ENCODE assay signal across 23 cellular contexts in the genomic region with DNA sequence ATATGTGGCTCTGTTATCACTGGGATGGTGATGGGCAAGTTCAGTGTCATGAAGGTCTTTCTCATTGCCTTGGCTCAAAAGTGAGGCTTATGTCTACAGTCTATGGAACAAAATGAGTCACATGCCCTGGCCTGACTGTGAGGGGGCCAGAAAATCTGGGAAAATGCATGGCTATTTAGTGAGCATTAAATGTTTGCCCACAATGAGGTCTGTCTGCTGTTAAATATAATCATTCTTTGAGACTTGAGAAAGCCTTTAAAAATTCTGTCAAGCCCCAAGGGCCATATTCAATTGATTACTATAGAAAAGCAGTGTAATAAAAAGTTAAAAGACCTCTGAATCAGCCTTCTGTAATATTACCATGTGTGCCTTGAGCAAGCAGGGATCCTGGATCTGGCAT. TPM values are rescaled to one million over a fixed set of nuclear protein-coding genes. Genes with fewer than 3 reads are reported as not detected.
A peak's percentile ranks its signal among the peaks of the same experiment; 100 is the strongest.
DNase-seq lines count a peak whose midpoint lies in the region; ATAC-seq and TF ChIP-seq lines count a peak whose summit lies in the region.
"Had no signal": no experiment of that assay in that cellular context is flagged by ENCODE, and none has a peak within 500 bp of the region (broad histone marks: within the 10 kb centered on the region; RNA-seq: fewer than 3 reads in every experiment).

No MANE protein-coding gene starts in this region.

- peak overlapping the region; percentile 69 for H3K4me3 Mint-ChIP-seq in activated CD4-positive, alpha-beta T cell treated with anti-CD3 and anti-CD28 coated beads, Interleukin-2, amount 10 ng/mL, durations not matched to agents 7 days and 5 days
- peak overlapping the region; percentile 6 for H3K4me3 Mint-ChIP-seq in CD8-positive, alpha-beta T cell
- peak overlapping the region; percentile 67 for H3K4me3 Mint-ChIP-seq in activated T-helper 17 cell treated with anti-CD3 and anti-CD28 coated beads, Interleukin-2, amount 50 U/mL, for 72 hours
- H3K4me3 Mint-ChIP-seq in naive thymus-derived CD4-positive, alpha-beta T cell: peak overlapping the region; percentile 56 to 81 (median 73)
- H3K4me3 Mint-ChIP-seq: GM23338, HFFc6 had no signal

- peaks cover 48% of the 10 kb centered on the region for H3K9me3 Mint-ChIP-seq in activated CD4-positive, alpha-beta T cell treated with anti-CD3 and anti-CD28 coated beads, Interleukin-2, amount 10 ng/mL, durations not matched to agents 7 days and 5 days
- H3K9me3 Mint-ChIP-seq in CD8-positive, alpha-beta T cell: no peaks in the 10 kb centered on the region
- peaks cover 4% of the 10 kb centered on the region for H3K9me3 Mint-ChIP-seq in activated T-helper 17 cell treated with anti-CD3 and anti-CD28 coated beads, Interleukin-2, amount 50 U/mL, for 72 hours
- H3K9me3 Mint-ChIP-seq in naive thymus-derived CD4-positive, alpha-beta T cell: peaks cover 0 to 8% (median 0%) of the 10 kb centered on the region in 11 donors
- H3K9me3 Mint-ChIP-seq: GM23338 had no signal

- no peak for ATAC-seq in CD8-positive, alpha-beta T cell
- ATAC-seq in activated T-helper 17 cell treated with anti-CD3 and anti-CD28 coated beads, Interleukin-2, amount 50 U/mL, for 72 hours (replicated peaks): no peak
- no peak for ATAC-seq in naive thymus-derived CD4-positive, alpha-beta T cell
- no peak for ATAC-seq in GM21526 (IDR thresholded peaks at IDR 0.05; ENCODE audit: low FRiP score, unreplicated experiment)
- no peak for ATAC-seq in GM21423 (IDR thresholded peaks at IDR 0.05; ENCODE audit: unreplicated experiment)
- ATAC-seq: gastrocnemius medialis, GM23338 had no signal

- H3K27me3 ChIP-seq in CD8-positive, alpha-beta T cell (ENCODE audit: insufficient read depth, low read length): no peaks in the 10 kb centered on the region
- H3K27me3 ChIP-seq in naive thymus-derived CD4-positive, alpha-beta T cell (ENCODE audit: control insufficient read depth in 2 of 2, insufficient read depth in 2 of 2, low read length in 2 of 2): no peaks in the 10 kb centered on the region
- H3K27me3 ChIP-seq in A673 (replicated peaks; ENCODE audit: insufficient read depth, low read depth, low read length, poor library complexity): no peaks in the 10 kb centered on the region
- H3K27me3 ChIP-seq: BE2C, colonic mucosa, gastrocnemius medialis, suprapubic skin had no signal

- no peaks in the 10 kb centered on the region for H3K36me3 ChIP-seq in CD8-positive, alpha-beta T cell (ENCODE audit: insufficient read depth, low read length)
- no peaks in the 10 kb centered on the region for H3K36me3 ChIP-seq in naive thymus-derived CD4-positive, alpha-beta T cell (ENCODE audit: control insufficient read depth in 2 of 3, insufficient read depth in 3 of 3, low read length in 3 of 3)
- no peaks in the 10 kb centered on the region for H3K36me3 ChIP-seq in A673 (ENCODE audit: insufficient read depth, low read length, poor library complexity, severe bottlenecking)
- H3K36me3 ChIP-seq: BE2C, colonic mucosa, esophagus squamous epithelium, gastrocnemius medialis, left ventricle myocardium inferior, suprapubic skin had no signal

- H3K4me1 Mint-ChIP-seq in activated CD4-positive, alpha-beta T cell treated with anti-CD3 and anti-CD28 coated beads, Interleukin-2, amount 10 ng/mL, durations not matched to agents 7 days and 5 days: peaks cover 98% of the 10 kb centered on the region
- peaks cover 94% of the 10 kb centered on the region for H3K4me1 Mint-ChIP-seq in CD8-positive, alpha-beta T cell (ENCODE audit: low read depth)
- peaks cover 62% of the 10 kb centered on the region for H3K4me1 Mint-ChIP-seq in activated T-helper 17 cell treated with anti-CD3 and anti-CD28 coated beads, Interleukin-2, amount 50 U/mL, for 72 hours
- H3K4me1 Mint-ChIP-seq in naive thymus-derived CD4-positive, alpha-beta T cell: peaks cover 56 to 100% (median 97%) of the 10 kb centered on the region in 7 donors

- intact Hi-C loops in CD8-positive, alpha-beta T cell (cut with DNase I, micrococcal nuclease): loop anchor here (2.0 to 10.0 kb wide), 2 partner anchors 47 to 1923 kb away; partner anchors contain the start of genes CMPK2 (in 1 of the 2) and KIDINS220 (in 1 of the 2)
- intact Hi-C loops in naive thymus-derived CD4-positive, alpha-beta T cell (cut with micrococcal nuclease): loop anchor here (5.0 to 10.0 kb wide), 2 partner anchors 523 to 1771 kb away; partner anchors contain the start of gene ID2 (in 2 of the 2)
- intact Hi-C loops in A673 (cut with micrococcal nuclease; ENCODE audit: unreplicated experiment): no loop called here

- CTCF ChIA-PET in activated CD4-positive, alpha-beta T cell treated with anti-CD3 and anti-CD28 coated beads, Interleukin-2, amount 10 ng/mL, durations not matched to agents 7 days and 5 days (lab: Charles Lee): interaction anchor here (0.9 to 2.4 kb wide), 4 partner anchors 9 to 123 kb away, joined by 3 to 14 read pairs (median 6); partner anchors contain the start of gene RSAD2
- CTCF ChIA-PET in CD8-positive, alpha-beta T cell (lab: Charles Lee): interaction anchor here (0.6 to 7.4 kb wide), 4 partner anchors 15 to 132 kb away, joined by 3 to 68 read pairs (median 24); partner anchors contain the start of gene CMPK2
- CTCF ChIA-PET in naive thymus-derived CD4-positive, alpha-beta T cell (lab: Charles Lee): interaction anchor here (0.6 to 2.8 kb wide), 4 partner anchors 10 to 34 kb away, joined by 3 to 19 read pairs (median 6); partner anchors contain the start of gene RSAD2
- CTCF ChIA-PET in A673 (lab: Charles Lee): no interaction called here

- POLR2A ChIA-PET in activated CD4-positive, alpha-beta T cell treated with anti-CD3 and anti-CD28 coated beads, Interleukin-2, amount 10 ng/mL, durations not matched to agents 7 days and 5 days (lab: Charles Lee): interaction anchor here (0.7 to 1.5 kb wide), 2 partner anchors 34 to 51 kb away, joined by 3 to 4 read pairs; partner anchors contain the start of gene RSAD2
- POLR2A ChIA-PET in CD8-positive, alpha-beta T cell (lab: Charles Lee): interaction anchor here (1.0 to 1.8 kb wide), 2 partner anchors 10 to 1770 kb away, joined by 3 to 6 read pairs; partner anchors contain the start of gene ID2
- POLR2A ChIA-PET in naive thymus-derived CD4-positive, alpha-beta T cell (lab: Charles Lee): interaction anchor here (0.6 to 9.1 kb wide), 8 partner anchors 8 to 1770 kb away, joined by 3 to 81 read pairs (median 6); partner anchors contain the start of genes CMPK2, ID2, RNF144A and RSAD2
- POLR2A ChIA-PET in A673 (lab: Charles Lee; ENCODE audit: low non-redundant PET): interaction anchor here (0.6 kb wide), 1 partner anchor 355 kb away, joined by 6 read pairs; no protein-coding TSS in a partner anchor

- H3K9me3 ChIP-seq in CD8-positive, alpha-beta T cell (ENCODE audit: low read length): no peaks in the 10 kb centered on the region
- H3K9me3 ChIP-seq in naive thymus-derived CD4-positive, alpha-beta T cell (ENCODE audit: control insufficient read depth in 2 of 3, low read length in 3 of 3): no peaks in the 10 kb centered on the region
- H3K9me3 ChIP-seq in A673 (ENCODE audit: low read depth, low read length, poor library complexity, severe bottlenecking): no peaks in the 10 kb centered on the region
- H3K9me3 ChIP-seq: BE2C, colonic mucosa, esophagus squamous epithelium, gastrocnemius medialis, left ventricle myocardium inferior, suprapubic skin had no signal

- no peak for DNase-seq in activated CD4-positive, alpha-beta T cell treated with anti-CD3 and anti-CD28 coated beads, Interleukin-2, amount 10 ng/mL, durations not matched to agents 7 days and 5 days
- no peak for DNase-seq in activated CD4-positive, alpha-beta T cell treated with anti-CD3 and anti-CD28 coated beads, Interleukin-2, amount 50 U/mL, for 48 hours
- no peak for DNase-seq in CD8-positive, alpha-beta T cell
- DNase-seq in naive thymus-derived CD4-positive, alpha-beta T cell: no peak
- DNase-seq in A673 (ENCODE audit: low spot score): no peak
- DNase-seq: amygdala, BE2C, colonic mucosa, esophagus squamous epithelium, gastrocnemius medialis, HFFc6, hippocampal formation, left ventricle myocardium inferior, NCI-H1105 treated with DMSO at 0.1 percent for 48 hours, NCI-H2029, RPMI8226 had no signal

- H3K4me3 ChIP-seq in CD8-positive, alpha-beta T cell (ENCODE audit: low read depth, low read length): peak overlapping the region; percentile 16
- H3K4me3 ChIP-seq in naive thymus-derived CD4-positive, alpha-beta T cell (ENCODE audit: low read length): peak overlapping the region; percentile 17
- no peak overlapping the region for H3K4me3 ChIP-seq in A673 (ENCODE audit: low read depth, low read length, poor library complexity, severe bottlenecking)
- H3K4me3 ChIP-seq: colonic mucosa, esophagus squamous epithelium, gastrocnemius medialis, GM23338, left ventricle myocardium inferior, skin epidermis, suprapubic skin had no signal

- BruUV-seq in A673 (replicated peaks; lab: Mats Ljungman, UMichigan): no TSS peak

- TF ChIP-seq CTCF in CD8-positive, alpha-beta T cell (IDR thresholded peaks at IDR 0.05): no peak
- TF ChIP-seq CTCF in A673 (conservative IDR thresholded peaks at IDR 0.05; ENCODE audit: low read depth, low read length): no peak

- H3K4me1 ChIP-seq in CD8-positive, alpha-beta T cell (ENCODE audit: insufficient read depth, low read length): peaks cover 95% of the 10 kb centered on the region
- peaks cover 58 to 95% of the 10 kb centered on the region in 2 donors for H3K4me1 ChIP-seq in naive thymus-derived CD4-positive, alpha-beta T cell (ENCODE audit: control insufficient read depth in 2 of 2, insufficient read depth in 2 of 2, low read length in 2 of 2)
- no peaks in the 10 kb centered on the region for H3K4me1 ChIP-seq in A673 (ENCODE audit: insufficient read depth, low read length, poor library complexity, severe bottlenecking)
- H3K4me1 ChIP-seq: BE2C, colonic mucosa had no signal

- H3K27ac ChIP-seq in CD8-positive, alpha-beta T cell (ENCODE audit: low read depth, low read length): no peak overlapping the region
- H3K27ac ChIP-seq in naive thymus-derived CD4-positive, alpha-beta T cell (ENCODE audit: low read depth, low read length): peak overlapping the region; percentile 85
- H3K27ac ChIP-seq in A673 (ENCODE audit: low read depth, low read length, poor library complexity, severe bottlenecking): no peak overlapping the region
- H3K27ac ChIP-seq: colonic mucosa, esophagus squamous epithelium, gastrocnemius medialis, left ventricle myocardium inferior, suprapubic skin, VCaP had no signal

- peaks cover 88% of the 10 kb centered on the region for H3K36me3 Mint-ChIP-seq in activated CD4-positive, alpha-beta T cell treated with anti-CD3 and anti-CD28 coated beads, Interleukin-2, amount 10 ng/mL, durations not matched to agents 7 days and 5 days (ENCODE audit: low read depth)
- H3K36me3 Mint-ChIP-seq in CD8-positive, alpha-beta T cell: peaks cover 2% of the 10 kb centered on the region
- H3K36me3 Mint-ChIP-seq in activated T-helper 17 cell treated with anti-CD3 and anti-CD28 coated beads, Interleukin-2, amount 50 U/mL, for 72 hours (ENCODE audit: low read depth): peaks cover 6% of the 10 kb centered on the region
- H3K36me3 Mint-ChIP-seq in naive thymus-derived CD4-positive, alpha-beta T cell: peaks cover 0 to 77% (median 0%) of the 10 kb centered on the region in 5 donors

- no peaks in the 10 kb centered on the region for H3K27me3 Mint-ChIP-seq in activated CD4-positive, alpha-beta T cell treated with anti-CD3 and anti-CD28 coated beads, Interleukin-2, amount 10 ng/mL, durations not matched to agents 7 days and 5 days
- H3K27me3 Mint-ChIP-seq in CD8-positive, alpha-beta T cell (ENCODE audit: low read depth): no peaks in the 10 kb centered on the region
- H3K27me3 Mint-ChIP-seq in activated T-helper 17 cell treated with anti-CD3 and anti-CD28 coated beads, Interleukin-2, amount 50 U/mL, for 72 hours: no peaks in the 10 kb centered on the region
- peaks cover 0 to 24% (median 0%) of the 10 kb centered on the region in 5 donors for H3K27me3 Mint-ChIP-seq in naive thymus-derived CD4-positive, alpha-beta T cell

- peak overlapping the region; percentile 97 for H3K27ac Mint-ChIP-seq in activated CD4-positive, alpha-beta T cell treated with anti-CD3 and anti-CD28 coated beads, Interleukin-2, amount 10 ng/mL, durations not matched to agents 7 days and 5 days
- H3K27ac Mint-ChIP-seq in CD8-positive, alpha-beta T cell: peak overlapping the region; percentile 88
- peak overlapping the region; percentile 85 for H3K27ac Mint-ChIP-seq in activated T-helper 17 cell treated with anti-CD3 and anti-CD28 coated beads, Interleukin-2, amount 50 U/mL, for 72 hours
- peak overlapping the region; percentile 62 to 99 (median 92) for H3K27ac Mint-ChIP-seq in naive thymus-derived CD4-positive, alpha-beta T cell
- H3K27ac Mint-ChIP-seq: GM23338, HFFc6 had no signal

RNA-seq across cellular contexts. Expression of gene RNF144A, which starts 5.5 kb away (rescaled TPM):
- total RNA-seq in activated CD4-positive, alpha-beta T cell treated with anti-CD3 and anti-CD28 coated beads, Interleukin-2, amount 10 ng/mL, durations not matched to agents 7 days and 5 days: 100 to 1,000 TPM in 1 of 2 experiments, 10 to 100 TPM in 1; 89.6 to 101 TPM
- total RNA-seq in CD8-positive, alpha-beta T cell: 10 to 100 TPM; 25.8 to 28.8 TPM
- total RNA-seq in activated T-helper 17 cell treated with anti-CD3 and anti-CD28 coated beads, Interleukin-2, amount 50 U/mL, for 72 hours: 10 to 100 TPM; 13.6 to 29.2 TPM
- 10 to 100 TPM; 40.0 to 74.4 (median 61.2) TPM for total RNA-seq in naive thymus-derived CD4-positive, alpha-beta T cell
- polyA plus RNA-seq in naive thymus-derived CD4-positive, alpha-beta T cell: 10 to 100 TPM; 21.2 to 23.5 TPM
- total RNA-seq in A673 (2021): 13.6 and 19.6 TPM in 2 replicates
- total RNA-seq: HFFc6 had no signal

RNA-seq across cellular contexts. Expression of gene RSAD2, which starts 34.1 kb away (rescaled TPM):
- total RNA-seq in activated CD4-positive, alpha-beta T cell treated with anti-CD3 and anti-CD28 coated beads, Interleukin-2, amount 10 ng/mL, durations not matched to agents 7 days and 5 days: 100 to 1,000 TPM; 100 to 101 TPM
- total RNA-seq in CD8-positive, alpha-beta T cell: 1 to 10 TPM; 1.8 to 2.1 TPM
- total RNA-seq in activated T-helper 17 cell treated with anti-CD3 and anti-CD28 coated beads, Interleukin-2, amount 50 U/mL, for 72 hours: 1 to 10 TPM; 2.8 to 4.5 TPM
- total RNA-seq in naive thymus-derived CD4-positive, alpha-beta T cell: 10 to 100 TPM in 1 of 5 experiments, 1 to 10 TPM in 4; 5.0 to 72.6 (median 5.6) TPM
- polyA plus RNA-seq in naive thymus-derived CD4-positive, alpha-beta T cell: 10 to 100 TPM in 1 of 2 donors, 1 to 10 TPM in 1; 8.2 to 15.0 TPM
- 2.1 and 2.2 TPM in 2 replicates for total RNA-seq in A673 (2021)
- total RNA-seq: HFFc6 had no signal
- polyA plus RNA-seq: GM23338 had no signal

RNA-seq across cellular contexts. Expression of gene CMPK2, which starts 46.0 kb away (rescaled TPM):
- 10 to 100 TPM; 94.3 to 96.0 TPM for total RNA-seq in activated CD4-positive, alpha-beta T cell treated with anti-CD3 and anti-CD28 coated beads, Interleukin-2, amount 10 ng/mL, durations not matched to agents 7 days and 5 days
- total RNA-seq in CD8-positive, alpha-beta T cell: 1 to 10 TPM; 3.0 to 4.0 TPM
- total RNA-seq in activated T-helper 17 cell treated with anti-CD3 and anti-CD28 coated beads, Interleukin-2, amount 50 U/mL, for 72 hours: 1 to 10 TPM; 2.0 to 2.6 TPM
- total RNA-seq in naive thymus-derived CD4-positive, alpha-beta T cell: 10 to 100 TPM in 1 of 5 experiments, 1 to 10 TPM in 4; 4.0 to 63.0 (median 6.6) TPM
- polyA plus RNA-seq in naive thymus-derived CD4-positive, alpha-beta T cell: 1 to 10 TPM; 5.0 to 8.7 TPM
- total RNA-seq in A673 (2021): 3.3 and 4.6 TPM in 2 replicates
- total RNA-seq: HFFc6 had no signal

Comparison
In these comparisons a context has a peak if more than half of its experiments do, and no peak if none do; other contexts are left out.
1. H3K4me3 Mint-ChIP-seq: peak in every context shown above with its lines; median percentile 73 in naive thymus-derived CD4-positive, alpha-beta T cell; 69 in activated CD4-positive, alpha-beta T cell treated with anti-CD3 and anti-CD28 coated beads, Interleukin-2, amount 10 ng/mL, durations not matched to agents 7 days and 5 days; 67 in activated T-helper 17 cell treated with anti-CD3 and anti-CD28 coated beads, Interleukin-2, amount 50 U/mL, for 72 hours; 6 in CD8-positive, alpha-beta T cell.